35 cellular contexts compared by ENCODE assay signal in genomic region chr4:16581117-16581516, GRCh38.
"Had no signal": no experiment of that assay in that cellular context is flagged by ENCODE, and none has a peak within 500 bp of the region (broad histone marks: within the 10 kb centered on the region; RNA-seq: fewer than 3 reads in every experiment).

No MANE protein-coding gene starts in this region.

- H3K4me3 ChIP-seq: MG63 had no signal

- H3K27me3 ChIP-seq: MG63 had no signal

- DNase-seq: Karpas-422, Kasumi-1, MG63, MM.1S, MV-4-11, NCI-H1048, NCI-H1092, NCI-H1092 treated with DMSO at 0.1 percent for 48 hours, NCI-H1105, NCI-H1105 treated with DMSO at 0.1 percent for 48 hours, NCI-H1417, NCI-H1417 treated with DMSO at 0.1 percent for 48 hours, NCI-H1436, NCI-H1436 treated with DMSO at 0.1 percent for 48 hours, NCI-H146, NCI-H1694, NCI-H1694 treated with DMSO at 0.1 percent for 48 hours, NCI-H187, NCI-H187 treated with DMSO at 0.1 percent for 48 hours, NCI-H1930, NCI-H2029, NCI-H2029 treated with DMSO at 0.1 percent for 48 hours, NCI-H2081, NCI-H2081 treated with DMSO at 0.1 percent for 48 hours, NCI-H2107, NCI-H2171, NCI-H2171 treated with DMSO at 0.1 percent for 48 hours, NCI-H2227 treated with DMSO at 0.1 percent for 48 hours, NCI-H226, NCI-H345, NCI-H446, NCI-H446 treated with DMSO at 0.1 percent for 48 hours, NCI-H510A, NCI-H510A treated with DMSO at 0.1 percent for 48 hours, NCI-H524 had no signal

- H3K9me3 ChIP-seq: MG63 had no signal

- H3K36me3 ChIP-seq: MG63 had no signal
